In the genomic region with DNA sequence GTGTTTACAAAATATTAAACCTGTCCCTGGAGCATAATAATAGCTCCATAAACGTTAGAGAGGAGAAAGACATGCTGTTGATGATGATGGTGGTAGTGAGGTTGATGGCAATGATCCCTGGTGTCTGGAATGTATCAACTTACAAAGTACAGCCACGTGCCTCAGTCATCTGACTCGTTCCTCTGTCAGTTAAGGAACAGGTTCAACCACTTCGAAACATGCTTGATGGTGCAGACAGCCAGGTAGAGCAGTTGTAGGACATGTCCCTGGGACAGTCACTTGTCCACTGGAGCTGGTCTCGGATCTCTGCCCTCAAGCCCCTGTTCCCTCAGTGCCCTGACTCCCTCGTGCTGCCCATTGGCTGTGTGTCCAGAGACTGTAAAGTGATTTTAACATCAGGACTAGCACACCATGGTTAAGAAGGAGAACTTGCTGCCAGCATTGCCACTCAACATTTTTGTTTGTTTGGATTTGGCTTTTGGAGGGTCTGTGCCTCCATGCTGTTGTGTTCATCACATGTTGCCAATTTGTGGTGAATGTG, we compare ENCODE assay signal across 1 cellular context.
TF ChIP-seq lines count a peak whose summit lies in the region.

No MANE protein-coding gene starts in this region.

TF ChIP-seq in HepG2, 621 proteins besides CTCF, POLR2A, EP300 and RAD21 (continued from another document):
- TF ChIP-seq RBFOX2 (IDR thresholded peaks at IDR 0.05; ENCODE audit: low read depth, low read length) (no peak), ZNF75D (CRISPR knock-in tag; IDR thresholded peaks at IDR 0.05; ENCODE audit: borderline replicate concordance) (no peak), ZNF780A (CRISPR knock-in tag; IDR thresholded peaks at IDR 0.05) (no peak), ZFYVE20 (CRISPR knock-in tag; IDR thresholded peaks at IDR 0.05; ENCODE audit: borderline replicate concordance, low read depth) (no peak), ZNF326 (CRISPR knock-in tag; IDR thresholded peaks at IDR 0.05; ENCODE audit: borderline replicate concordance) (no peak), ARHGAP35 (CRISPR knock-in tag; IDR thresholded peaks at IDR 0.05; ENCODE audit: borderline replicate concordance) (no peak), GTF3A (CRISPR knock-in tag; conservative IDR thresholded peaks at IDR 0.05) (no peak), GATAD1 (CRISPR knock-in tag; IDR thresholded peaks at IDR 0.05) (no peak), SP2 (CRISPR knock-in tag; IDR thresholded peaks at IDR 0.05) (no peak)
- TF ChIP-seq, protein P1, sequence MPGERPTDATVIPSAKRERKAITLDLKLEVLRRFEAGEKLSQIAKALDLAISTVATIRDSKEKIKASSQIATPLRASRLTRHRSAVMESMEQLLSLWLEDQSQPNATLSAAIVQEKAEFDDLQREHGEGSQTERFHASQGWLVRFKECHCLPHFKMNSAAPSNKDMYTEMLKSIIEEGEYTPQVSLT (CRISPR knock-in tag; IDR thresholded peaks at IDR 0.05; ENCODE audit: borderline replicate concordance, low read depth), result no peak
- TF ChIP-seq, protein P2, sequence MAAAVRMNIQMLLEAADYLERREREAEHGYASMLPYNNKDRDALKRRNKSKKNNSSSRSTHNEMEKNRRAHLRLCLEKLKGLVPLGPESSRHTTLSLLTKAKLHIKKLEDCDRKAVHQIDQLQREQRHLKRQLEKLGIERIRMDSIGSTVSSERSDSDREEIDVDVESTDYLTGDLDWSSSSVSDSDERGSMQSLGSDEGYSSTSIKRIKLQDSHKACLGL (CRISPR knock-in tag; IDR thresholded peaks at IDR 0.05), result no peak
- TF ChIP-seq, protein P3, sequence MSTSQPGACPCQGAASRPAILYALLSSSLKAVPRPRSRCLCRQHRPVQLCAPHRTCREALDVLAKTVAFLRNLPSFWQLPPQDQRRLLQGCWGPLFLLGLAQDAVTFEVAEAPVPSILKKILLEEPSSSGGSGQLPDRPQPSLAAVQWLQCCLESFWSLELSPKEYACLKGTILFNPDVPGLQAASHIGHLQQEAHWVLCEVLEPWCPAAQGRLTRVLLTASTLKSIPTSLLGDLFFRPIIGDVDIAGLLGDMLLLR (CRISPR knock-in tag; IDR thresholded peaks at IDR 0.05), result no peak
- TF ChIP-seq, protein P4, sequence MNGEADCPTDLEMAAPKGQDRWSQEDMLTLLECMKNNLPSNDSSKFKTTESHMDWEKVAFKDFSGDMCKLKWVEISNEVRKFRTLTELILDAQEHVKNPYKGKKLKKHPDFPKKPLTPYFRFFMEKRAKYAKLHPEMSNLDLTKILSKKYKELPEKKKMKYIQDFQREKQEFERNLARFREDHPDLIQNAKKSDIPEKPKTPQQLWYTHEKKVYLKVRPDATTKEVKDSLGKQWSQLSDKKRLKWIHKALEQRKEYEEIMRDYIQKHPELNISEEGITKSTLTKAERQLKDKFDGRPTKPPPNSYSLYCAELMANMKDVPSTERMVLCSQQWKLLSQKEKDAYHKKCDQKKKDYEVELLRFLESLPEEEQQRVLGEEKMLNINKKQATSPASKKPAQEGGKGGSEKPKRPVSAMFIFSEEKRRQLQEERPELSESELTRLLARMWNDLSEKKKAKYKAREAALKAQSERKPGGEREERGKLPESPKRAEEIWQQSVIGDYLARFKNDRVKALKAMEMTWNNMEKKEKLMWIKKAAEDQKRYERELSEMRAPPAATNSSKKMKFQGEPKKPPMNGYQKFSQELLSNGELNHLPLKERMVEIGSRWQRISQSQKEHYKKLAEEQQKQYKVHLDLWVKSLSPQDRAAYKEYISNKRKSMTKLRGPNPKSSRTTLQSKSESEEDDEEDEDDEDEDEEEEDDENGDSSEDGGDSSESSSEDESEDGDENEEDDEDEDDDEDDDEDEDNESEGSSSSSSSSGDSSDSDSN (CRISPR knock-in tag; IDR thresholded peaks at IDR 0.05), result no peak
